Comparison of ENCODE assay signal across 21 cellular contexts in genomic region chrX:4277122-4277521, GRCh38.
A peak's percentile ranks its signal among the peaks of the same experiment; 100 is the strongest.
DNase-seq lines count a peak whose midpoint lies in the region; ATAC-seq, FAIRE-seq and TF ChIP-seq lines count a peak whose summit lies in the region.
"Had no signal": no experiment of that assay in that cellular context is flagged by ENCODE, and none has a peak within 500 bp of the region (broad histone marks: within the 10 kb centered on the region; RNA-seq: fewer than 3 reads in every experiment).

No MANE protein-coding gene starts in this region.

- TF ChIP-seq RAD21 in H1 (IDR thresholded peaks at IDR 0.05 in 1 of 2, conservative IDR thresholded peaks at IDR 0.05 in 1 of 2; ENCODE audit: low read depth in 2 of 2, low read length in 2 of 2): peak; percentile 40 to 61; a peak in 3 of 4 replicates

- no peak for TF ChIP-seq POLR2A in H1 (IDR thresholded peaks at IDR 0.05; ENCODE audit: control extremely low read depth in 1 of 2, low read depth in 2 of 2, low read length in 2 of 2)
- no peak for TF ChIP-seq POLR2A in right lobe of liver (IDR thresholded peaks at IDR 0.05)

- BruUV-seq in A673 (replicated peaks; lab: Mats Ljungman, UMichigan): no TSS peak

- H2AK5ac ChIP-seq in H1 (ENCODE audit: low read depth, low read length): no peak overlapping the region

- no peaks in the 10 kb centered on the region for H3K79me2 ChIP-seq in H1 (ENCODE audit: control insufficient read depth in 1 of 2, insufficient read depth in 2 of 2, low read length in 2 of 2)
- H3K79me2 ChIP-seq: parathyroid adenoma had no signal

- intact Hi-C loops in A673 (cut with micrococcal nuclease; ENCODE audit: unreplicated experiment): no loop called here
- intact Hi-C loops in right lobe of liver (cut with DNase I): no loop called here

- H3K4me1 ChIP-seq in A673 (ENCODE audit: insufficient read depth, low read length, poor library complexity, severe bottlenecking): no peaks in the 10 kb centered on the region
- H3K4me1 ChIP-seq in H1 (replicated peaks in 1 of 4; ENCODE audit: control insufficient read depth in 3 of 4, insufficient read depth in 4 of 4, low read length in 3 of 4): no peaks in the 10 kb centered on the region
- H3K4me1 ChIP-seq in right lobe of liver: no peaks in the 10 kb centered on the region
- H3K4me1 ChIP-seq: gastroesophageal sphincter, lower lobe of right lung, parathyroid adenoma, upper lobe of right lung had no signal

- no peak overlapping the region for H3K4me3 Mint-ChIP-seq in stimulated activated effector memory CD8-positive, alpha-beta T cell treated with anti-CD3 and anti-CD28 coated beads, Interleukin-12 subunit alpha, Interleukin-12 subunit beta, amount 100 ng/mL, for 72 hours
- H3K4me3 Mint-ChIP-seq: activated naive CD8-positive, alpha-beta T cell treated with anti-CD3 and anti-CD28 coated beads for 36 hours; CD4-positive, alpha-beta T cell had no signal

- no peak overlapping the region for H3K14ac ChIP-seq in H1 (ENCODE audit: insufficient read length)

- CTCF ChIA-PET in A673 (lab: Charles Lee) (interaction anchor here (1.1 kb wide), 1 partner anchor 315 kb away, joined by 5 read pairs; no protein-coding TSS in a partner anchor), H1 (lab: Charles Lee; ENCODE audit: partially characterized antibody) (interaction anchor here (0.8 kb wide), 1 partner anchor 14 kb away, joined by 3 read pairs; no protein-coding TSS in a partner anchor)

- no peak overlapping the region for H2BK120ac ChIP-seq in H1 (replicated peaks; ENCODE audit: low read depth, low read length)

- no peak overlapping the region for H2AFZ ChIP-seq in H1 (ENCODE audit: low read length)
- H2AFZ ChIP-seq: parathyroid adenoma had no signal

- no peak overlapping the region for H3K4me2 ChIP-seq in H1 (ENCODE audit: insufficient read depth in 1 of 2, low read depth in 2 of 2, low read length in 2 of 2)

- H3K4me1 Mint-ChIP-seq in stimulated activated effector memory CD8-positive, alpha-beta T cell treated with anti-CD3 and anti-CD28 coated beads, Interleukin-12 subunit alpha, Interleukin-12 subunit beta, amount 100 ng/mL, for 72 hours: no peaks in the 10 kb centered on the region
- H3K4me1 Mint-ChIP-seq: activated naive CD8-positive, alpha-beta T cell treated with anti-CD3 and anti-CD28 coated beads for 36 hours had no signal

- POLR2A ChIA-PET in A673 (lab: Charles Lee; ENCODE audit: low non-redundant PET): no interaction called here
- POLR2A ChIA-PET in H1 (lab: Charles Lee; ENCODE audit: partially characterized antibody): no interaction called here

- no peak overlapping the region for H2BK5ac ChIP-seq in H1 (ENCODE audit: low read depth, low read length)

- no peaks in the 10 kb centered on the region for H3K23me2 ChIP-seq in H1 (ENCODE audit: low read depth, low read length)

- ATAC-seq in right lobe of liver: no peak
- no peak for ATAC-seq in stimulated activated effector memory CD8-positive, alpha-beta T cell treated with anti-CD3 and anti-CD28 coated beads, Interleukin-12 subunit alpha, Interleukin-12 subunit beta, amount 100 ng/mL, for 72 hours
- ATAC-seq: gastroesophageal sphincter, lower lobe of right lung, upper lobe of right lung had no signal

- WGBS in H1 (ENCODE audit: extremely low coverage in 1 of 2, insufficient coverage in 1 of 2, insufficient read length in 1 of 2, insufficient replicate concordance in 2 of 2, low coverage in 1 of 2, low lambda C conversion rate in 2 of 2, missing lambda C conversion rate in 1 of 2), 2 experiments: 77% methylated on average over 4 of the region's 4 CpGs; no CpG with 5 or more reads in 1 of the 2 experiments
- WGBS in right lobe of liver (ENCODE audit: insufficient coverage, low coverage, low lambda C conversion rate, missing lambda C conversion rate): 49% methylated on average over 4 of the region's 4 CpGs

- H3K27me3 ChIP-seq in A673 (replicated peaks; ENCODE audit: insufficient read depth, low read depth, low read length, poor library complexity) (no peaks in the 10 kb centered on the region), H1 (replicated peaks in 1 of 4; ENCODE audit: control insufficient read depth in 3 of 4, extremely low read depth in 1 of 4, insufficient read depth in 3 of 4, low read length in 3 of 4) (no peaks in the 10 kb centered on the region), right lobe of liver (no peaks in the 10 kb centered on the region)
- H3K27me3 ChIP-seq: gastroesophageal sphincter, upper lobe of right lung had no signal

- H3K9me3 Mint-ChIP-seq in stimulated activated effector memory CD8-positive, alpha-beta T cell treated with anti-CD3 and anti-CD28 coated beads, Interleukin-12 subunit alpha, Interleukin-12 subunit beta, amount 100 ng/mL, for 72 hours: peaks cover 3% of the 10 kb centered on the region
- H3K9me3 Mint-ChIP-seq: CD4-positive, alpha-beta T cell had no signal

- H3K9me3 ChIP-seq in A673 (ENCODE audit: low read depth, low read length, poor library complexity, severe bottlenecking) (peaks cover 2% of the 10 kb centered on the region), H1 (ENCODE audit: insufficient read depth in 2 of 2, low read depth in 1 of 2, low read length in 1 of 2) (no peaks in the 10 kb centered on the region), right lobe of liver (no peaks in the 10 kb centered on the region)
- H3K9me3 ChIP-seq: gastroesophageal sphincter, lower lobe of right lung, upper lobe of right lung had no signal

- no peak overlapping the region for H3K27ac ChIP-seq in A673 (ENCODE audit: low read depth, low read length, poor library complexity, severe bottlenecking)
- H3K27ac ChIP-seq in H1 (ENCODE audit: low read depth, low read length): no peak overlapping the region
- H3K27ac ChIP-seq in right lobe of liver: no peak overlapping the region
- H3K27ac ChIP-seq: epithelial cell of prostate, gastroesophageal sphincter, lower lobe of right lung, parathyroid adenoma, upper lobe of right lung had no signal

- H4K8ac ChIP-seq in H1 (ENCODE audit: extremely low read depth, insufficient read depth, low read length): no peak overlapping the region

- H4K91ac ChIP-seq in H1 (replicated peaks; ENCODE audit: insufficient read length, low read length): no peak overlapping the region

- no peak overlapping the region for H3K4me3 ChIP-seq in A673 (ENCODE audit: low read depth, low read length, poor library complexity, severe bottlenecking)
- no peak overlapping the region for H3K4me3 ChIP-seq in H1 (ENCODE audit: extremely low read depth in 1 of 4, insufficient read depth in 2 of 4, low read depth in 3 of 4, low read length in 4 of 4)
- H3K4me3 ChIP-seq in right lobe of liver: no peak overlapping the region
- H3K4me3 ChIP-seq: gastroesophageal sphincter, lower lobe of right lung, upper lobe of right lung had no signal

- no peak overlapping the region for H3K23ac ChIP-seq in H1 (ENCODE audit: insufficient read length)

- H3K36me3 ChIP-seq in A673 (ENCODE audit: insufficient read depth, low read length, poor library complexity, severe bottlenecking): no peaks in the 10 kb centered on the region
- H3K36me3 ChIP-seq in H1 (ENCODE audit: control insufficient read depth in 2 of 4, insufficient read depth in 4 of 4, low read length in 3 of 4): no peaks in the 10 kb centered on the region
- H3K36me3 ChIP-seq in right lobe of liver: no peaks in the 10 kb centered on the region
- H3K36me3 ChIP-seq: gastroesophageal sphincter, lower lobe of right lung, upper lobe of right lung had no signal

- H2BK12ac ChIP-seq in H1 (ENCODE audit: low read depth, low read length): no peak overlapping the region

- H3K36me3 Mint-ChIP-seq in stimulated activated effector memory CD8-positive, alpha-beta T cell treated with anti-CD3 and anti-CD28 coated beads, Interleukin-12 subunit alpha, Interleukin-12 subunit beta, amount 100 ng/mL, for 72 hours: no peaks in the 10 kb centered on the region
- H3K36me3 Mint-ChIP-seq: activated naive CD8-positive, alpha-beta T cell treated with anti-CD3 and anti-CD28 coated beads for 36 hours had no signal

- DNase-seq in A673 (ENCODE audit: low spot score): peak; percentile 51
- peak; percentile 55 for DNase-seq in NCI-H748 (lab: John Stamatoyannopoulos, UW; ENCODE audit: unreplicated experiment)
- DNase-seq in H1 (ENCODE audit: low read depth in 1 of 2, low spot score in 2 of 2): no peak
- DNase-seq in inferior parietal cortex (ENCODE audit: extremely low spot score): no peak
- DNase-seq in right lobe of liver: no peak
- DNase-seq in amniotic stem cell (lab: John Stamatoyannopoulos, UW): no peak
- DNase-seq in stimulated activated effector memory CD8-positive, alpha-beta T cell treated with anti-CD3 and anti-CD28 coated beads, Interleukin-12 subunit alpha, Interleukin-12 subunit beta, amount 100 ng/mL, for 72 hours (ENCODE audit: low spot score in 2 of 2): no peak
- DNase-seq: activated naive CD8-positive, alpha-beta T cell treated with anti-CD3 and anti-CD28 coated beads for 36 hours; CD4-positive, alpha-beta T cell; dermis blood vessel endothelial cell; HCEC 1CT; KG1; lower lobe of right lung; NCI-H1436; SIG-M5; stimulated activated CD4-positive, alpha-beta T cell treated with anti-CD3 and anti-CD28 coated beads, Interleukin-1b, Interleukin-23, amount 100 ng/mL, for 48 hours; upper lobe of right lung had no signal

- no peak overlapping the region for H4K5ac ChIP-seq in H1 (ENCODE audit: insufficient read length, low read depth, low read length)

- TF ChIP-seq CTCF in A673 (conservative IDR thresholded peaks at IDR 0.05; ENCODE audit: low read depth, low read length): peak; percentile 50; the same call in 1 of the 2 replicates
- peak; percentile 34 for TF ChIP-seq CTCF in GM12873 (IDR thresholded peaks at IDR 0.05; ENCODE audit: insufficient read depth, low read depth, low read length, missing control alignments)
- TF ChIP-seq CTCF in H1 (IDR thresholded peaks at IDR 0.05; ENCODE audit: control extremely low read depth in 1 of 3, insufficient read depth in 1 of 3, low read depth in 1 of 3, low read length in 3 of 3): peak in 2 of 3 experiments; percentile 30 to 45; a peak in 2 of 4 replicates
- TF ChIP-seq CTCF in right lobe of liver (IDR thresholded peaks at IDR 0.05): peak in 1 of 4 donors; percentile 4

- H3K27ac Mint-ChIP-seq in stimulated activated effector memory CD8-positive, alpha-beta T cell treated with anti-CD3 and anti-CD28 coated beads, Interleukin-12 subunit alpha, Interleukin-12 subunit beta, amount 100 ng/mL, for 72 hours: no peak overlapping the region
- H3K27ac Mint-ChIP-seq: activated naive CD8-positive, alpha-beta T cell treated with anti-CD3 and anti-CD28 coated beads for 36 hours; CD4-positive, alpha-beta T cell had no signal

- H4K20me1 ChIP-seq in H1 (replicated peaks in 1 of 2; ENCODE audit: control insufficient read depth in 1 of 2, insufficient read depth in 2 of 2, low read length in 2 of 2): no peaks in the 10 kb centered on the region

- no peak overlapping the region for H3K18ac ChIP-seq in H1 (ENCODE audit: extremely low read depth, low read length)

- H3K56ac ChIP-seq in H1 (replicated peaks; ENCODE audit: insufficient read length, low read depth, low read length): no peak overlapping the region

- H3K4ac ChIP-seq in H1 (replicated peaks; ENCODE audit: insufficient read length, low read depth, low read length): no peak overlapping the region

- H3K79me1 ChIP-seq in H1 (ENCODE audit: low read depth, low read length): no peaks in the 10 kb centered on the region

- FAIRE-seq in H1 (lab: Jason Lieb, UNC): peak; percentile 19

- no peak overlapping the region for H2BK20ac ChIP-seq in H1 (ENCODE audit: low read length)

- no peak overlapping the region for H3K9ac ChIP-seq in H1 (replicated peaks in 1 of 4; ENCODE audit: extremely low read depth in 1 of 4, low read depth in 3 of 4, low read length in 3 of 4)
- H3K9ac ChIP-seq: parathyroid adenoma had no signal

- no peak for TF ChIP-seq EP300 in H1 (IDR thresholded peaks at IDR 0.05; ENCODE audit: borderline replicate concordance in 1 of 2, low read depth in 2 of 2, low read length in 2 of 2)

- H2BK15ac ChIP-seq in H1 (ENCODE audit: low read length): no peak overlapping the region

Comparison
In these comparisons a context has a peak if more than half of its experiments do, and no peak if none do; other contexts are left out.
1. DNase-seq: peak in A673 (single experiment) and NCI-H748 (single experiment); none in H1 (0 of 2), inferior parietal cortex (single experiment), right lobe of liver (0 of 3), amniotic stem cell (single experiment) and stimulated activated effector memory CD8-positive, alpha-beta T cell treated with anti-CD3 and anti-CD28 coated beads, Interleukin-12 subunit alpha, Interleukin-12 subunit beta, amount 100 ng/mL, for 72 hours (0 of 2).